ENCODE assay signal across 9 cellular contexts in the genomic region with DNA sequence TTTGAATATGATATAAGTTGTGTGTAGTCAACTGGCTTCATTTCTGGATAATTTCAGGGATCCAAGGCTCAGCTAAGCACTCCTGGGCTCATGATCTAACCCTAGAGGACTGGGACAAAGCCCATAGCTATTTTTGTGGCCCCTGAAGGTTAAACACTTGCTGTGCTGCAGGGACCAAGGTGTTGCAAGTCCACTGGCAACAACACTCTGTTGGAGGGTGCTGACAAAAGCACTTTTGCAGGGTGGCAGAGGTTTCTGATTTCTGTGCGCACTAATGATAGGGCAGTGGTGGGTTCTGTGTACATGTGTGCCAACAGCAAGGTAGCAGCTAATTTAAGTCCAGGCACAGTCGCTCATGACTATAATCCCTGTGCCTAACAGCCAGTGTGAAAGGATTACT.
"Had no signal": no experiment of that assay in that cellular context is flagged by ENCODE, and none has a peak within 500 bp of the region (broad histone marks: within the 10 kb centered on the region; RNA-seq: fewer than 3 reads in every experiment).

No MANE protein-coding gene starts in this region.

- H3K4me3 ChIP-seq: GM23248, GM23338, HAP-1 had no signal

- H3K27ac ChIP-seq: GM23248 had no signal

- H3K9ac ChIP-seq: GM23248 had no signal

- H2AFZ ChIP-seq: GM23248, GM23338 had no signal

- H3K4me2 ChIP-seq: GM23338 had no signal

- ATAC-seq: GM23338, HCT116 had no signal

- H3K4me1 ChIP-seq: HAP-1 had no signal

- H3K9me3 ChIP-seq: HAP-1 had no signal

- DNase-seq: GM23248, GOT3, H7, H9, HCEC 1CT, HFFc6 had no signal

- H3K36me3 ChIP-seq: HAP-1 had no signal
